10 cellular contexts compared by ENCODE assay signal in the genomic region with DNA sequence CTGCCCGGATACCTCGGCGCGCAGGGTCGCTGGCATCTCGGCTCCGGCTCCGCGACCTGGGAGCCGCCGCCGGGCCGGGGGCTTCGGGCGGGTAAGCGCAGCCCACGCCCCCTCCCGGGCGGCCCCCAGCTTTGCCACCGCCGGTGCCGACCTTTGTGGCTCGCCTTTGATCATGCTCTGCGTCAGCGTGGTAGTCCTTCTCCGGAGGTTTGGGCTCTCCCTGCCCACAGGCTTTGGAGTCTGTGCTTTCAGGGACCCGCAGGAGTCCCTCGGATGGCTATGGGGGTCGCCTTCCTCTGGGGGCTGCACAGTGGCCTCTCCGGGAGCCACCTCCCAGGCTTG. TPM values are rescaled to one million over a fixed set of nuclear protein-coding genes. Genes with fewer than 3 reads are reported as not detected.
DNase-seq lines count a peak whose midpoint lies in the region; ATAC-seq, FAIRE-seq and TF ChIP-seq lines count a peak whose summit lies in the region.
"Had no signal": no experiment of that assay in that cellular context is flagged by ENCODE, and none has a peak within 500 bp of the region (broad histone marks: within the 10 kb centered on the region; RNA-seq: fewer than 3 reads in every experiment).

No MANE protein-coding gene starts in this region.

- H3K4me1 ChIP-seq in pancreas: peaks cover 0 to 7% (median 5%) of the 10 kb centered on the region in 3 donors

- H3K4me3 ChIP-seq in pancreas: peak overlapping the region; percentile 33 to 80 (median 68)

- peak overlapping the region; percentile 21 for H3K27ac ChIP-seq in KOPT-K1 (ENCODE audit: low read depth, low read length, poor library complexity, severe bottlenecking)
- no peak overlapping the region for H3K27ac ChIP-seq in pancreas

- no peaks in the 10 kb centered on the region for H3K9me3 ChIP-seq in KOPT-K1 (ENCODE audit: insufficient read depth, low read length, poor library complexity, severe bottlenecking)
- no peaks in the 10 kb centered on the region for H3K9me3 ChIP-seq in pancreas

- WGBS in pancreas, 2 donors: 10 to 17% methylated on average over 12 to 30 of the region's 30 CpGs

- TF ChIP-seq CTCF in pancreas (IDR thresholded peaks at IDR 0.05): no peak

- H3K36me3 ChIP-seq in KOPT-K1 (ENCODE audit: insufficient read depth, low read length) (peaks cover 19% of the 10 kb centered on the region; the same call in 1 of the 2 replicates), pancreas (no peaks in the 10 kb centered on the region)

- FAIRE-seq in pancreas (lab: Jason Lieb, UNC): no peak

- H3K27me3 ChIP-seq in pancreas: no peaks in the 10 kb centered on the region

- ATAC-seq in GM18907 (IDR thresholded peaks at IDR 0.05; ENCODE audit: unreplicated experiment) (peak; percentile 17), pancreas (peak in 3 of 4 donors; percentile 1 to 19 (median 13)), HG02973 (IDR thresholded peaks at IDR 0.05; ENCODE audit: unreplicated experiment) (no peak), HG02970 (IDR thresholded peaks at IDR 0.05; ENCODE audit: low FRiP score, unreplicated experiment) (no peak)

- intact Hi-C loops in pancreas (cut with DNase I): loop anchor here in 1 of 3 donors (10.0 kb wide), 1 partner anchor 255 kb away; no protein-coding TSS in a partner anchor

- peak; percentile 68 for DNase-seq in ecto neural progenitor cell (ENCODE audit: low spot score)
- peak in 1 of 6 donors; percentile 64 for DNase-seq in pancreas
- DNase-seq in 8988T: no peak
- no peak for DNase-seq in GF-D8 (lab: John Stamatoyannopoulos, UW)

RNA-seq across cellular contexts. Expression of gene ATP6V1F, which starts 7.3 kb away (rescaled TPM):
- total RNA-seq in pancreas: 10 to 100 TPM; 28.1 to 66.8 (median 37.7) TPM
- 10 to 100 TPM; 94.8 to 96.9 TPM for polyA plus RNA-seq in pancreas

RNA-seq across cellular contexts. Expression of gene FLNC, which starts 39.7 kb away (rescaled TPM):
- total RNA-seq in pancreas: 1 to 10 TPM in 3 of 6 donors, under 1 TPM in 3; 0.28 to 2.3 (median 1.0) TPM
- polyA plus RNA-seq in pancreas: 1 to 10 TPM in 1 of 2 donors, under 1 TPM in 1; 0.82 to 2.1 TPM

RNA-seq across cellular contexts. Expression of gene KCP, which starts 40.6 kb away (rescaled TPM):
- total RNA-seq in pancreas: under 1 TPM; 0.08 to 0.46 (median 0.30) TPM
- under 1 TPM; 0.33 to 0.95 TPM for polyA plus RNA-seq in pancreas
- total RNA-seq: lung microvascular endothelial cell, NCI-H460 had no signal

Comparison
In these comparisons a context has a peak if more than half of its experiments do, and no peak if none do; other contexts are left out.
1. ATAC-seq: peak in GM18907 (single experiment) and pancreas (3 of 4); none in HG02973 (single experiment) and HG02970 (single experiment).